Comparison of ENCODE assay signal across 20 cellular contexts in the genomic region with DNA sequence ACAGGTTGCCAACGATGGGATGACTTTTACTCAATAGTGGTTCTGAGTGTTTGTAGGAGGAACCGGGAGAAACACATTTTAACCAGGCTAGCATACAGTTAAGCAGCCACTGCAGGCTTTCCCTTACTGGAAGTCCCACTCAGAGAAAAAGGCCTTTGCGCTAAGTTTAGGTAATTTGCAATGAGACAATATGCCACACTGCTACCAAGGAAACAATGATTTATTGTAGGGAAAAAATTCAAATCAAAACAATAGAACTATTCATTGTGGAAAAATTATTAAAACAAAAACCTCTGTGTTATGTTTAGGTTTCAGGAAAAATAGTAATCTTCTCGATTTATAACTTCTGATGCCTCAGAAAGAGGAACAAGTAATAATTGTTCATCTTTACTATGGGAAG. TPM values are rescaled to one million over a fixed set of nuclear protein-coding genes. Genes with fewer than 3 reads are reported as not detected.
DNase-seq lines count a peak whose midpoint lies in the region; ATAC-seq, FAIRE-seq and TF ChIP-seq lines count a peak whose summit lies in the region.
"Had no signal": no experiment of that assay in that cellular context is flagged by ENCODE, and none has a peak within 500 bp of the region (broad histone marks: within the 10 kb centered on the region; RNA-seq: fewer than 3 reads in every experiment).

No MANE protein-coding gene starts in this region.

- TF ChIP-seq CTCF in body of pancreas (IDR thresholded peaks at IDR 0.05): no peak
- TF ChIP-seq CTCF in tibial artery (IDR thresholded peaks at IDR 0.05): no peak
- no peak for TF ChIP-seq CTCF in hepatocyte (IDR thresholded peaks at IDR 0.05; ENCODE audit: poor library complexity)

- H3K4me3 ChIP-seq in body of pancreas (no peak overlapping the region), tibial artery (no peak overlapping the region), hepatocyte (no peak overlapping the region)
- H3K4me3 ChIP-seq: BLaER1, SK-N-MC had no signal

- no peak overlapping the region for H2AFZ ChIP-seq in hepatocyte

- no peaks in the 10 kb centered on the region for H4K20me1 ChIP-seq in hepatocyte (ENCODE audit: insufficient read depth, poor library complexity, severe bottlenecking)
- H4K20me1 ChIP-seq: BLaER1 had no signal

- H3K27me3 ChIP-seq in body of pancreas (no peaks in the 10 kb centered on the region), tibial artery (no peaks in the 10 kb centered on the region), hepatocyte (no peaks in the 10 kb centered on the region)
- H3K27me3 ChIP-seq: BLaER1 had no signal

- TF ChIP-seq POLR2A in body of pancreas (IDR thresholded peaks at IDR 0.05): no peak
- no peak for TF ChIP-seq POLR2A in GM12892 (IDR thresholded peaks at IDR 0.05; ENCODE audit: low read depth, low read length)

- peak; percentile 48 for DNase-seq in Ammon's horn (ENCODE audit: low spot score)
- DNase-seq in body of pancreas: no peak
- peak; percentile 77 for DNase-seq in foreskin melanocyte
- peak; percentile 49 for DNase-seq in midbrain (lab: John Stamatoyannopoulos, UW)
- no peak for DNase-seq in tibial artery
- no peak for DNase-seq in hepatocyte (ENCODE audit: low spot score)
- no peak for DNase-seq in AG08395 (ENCODE audit: low spot score)
- DNase-seq in GM12892 (ENCODE audit: insufficient read length): no peak
- DNase-seq: 8988T; CD4-positive, alpha-beta memory T cell; H9; Karpas-422; MM.1S; NCI-H1105; NCI-H2081; NCI-H446 treated with DMSO at 0.1 percent for 48 hours; NK-92 treated with Interleukin-12 subunit alpha and Interleukin-12 subunit beta, amount 100 ng/mL, for 24 hours; Right ventricle myocardium superior had no signal

- FAIRE-seq in GM12892 (lab: Jason Lieb, UNC): no peak

- H3K4me1 ChIP-seq in body of pancreas (no peaks in the 10 kb centered on the region), tibial artery (no peaks in the 10 kb centered on the region), hepatocyte (ENCODE audit: insufficient read depth) (no peaks in the 10 kb centered on the region)
- H3K4me1 ChIP-seq: BLaER1 had no signal

- H3K79me2 ChIP-seq in hepatocyte: no peaks in the 10 kb centered on the region

- H3K36me3 ChIP-seq in body of pancreas (replicated peaks in 1 of 2; ENCODE audit: insufficient read depth in 1 of 2, low read depth in 2 of 2) (no peaks in the 10 kb centered on the region), tibial artery (no peaks in the 10 kb centered on the region), hepatocyte (replicated peaks; ENCODE audit: insufficient read depth, low read depth) (no peaks in the 10 kb centered on the region)
- H3K36me3 ChIP-seq: BLaER1 had no signal

- 45% methylated on average over 4 of the region's 4 CpGs for WGBS in body of pancreas, 2 donors
- 77% methylated on average over 4 of the region's 4 CpGs for WGBS in hepatocyte (ENCODE audit: low lambda C conversion rate, missing lambda C conversion rate)

- H3K9me3 ChIP-seq in body of pancreas: peaks cover 0 to 6% (median 0%) of the 10 kb centered on the region in 3 donors
- H3K9me3 ChIP-seq in tibial artery: no peaks in the 10 kb centered on the region
- H3K9me3 ChIP-seq in hepatocyte (ENCODE audit: low read depth): no peaks in the 10 kb centered on the region
- H3K9me3 ChIP-seq: BLaER1 had no signal

- no peaks in the 10 kb centered on the region for H3K9me2 ChIP-seq in hepatocyte (replicated peaks; ENCODE audit: insufficient read depth)

- ATAC-seq in body of pancreas: peak; percentile 52

- intact Hi-C loops in body of pancreas (cut with DNase I) (no loop called here), tibial artery (cut with DNase I; ENCODE audit: low total_unique reads) (loop anchor here (5.0 kb wide), 1 partner anchor 320 kb away; no protein-coding TSS in a partner anchor)

- no peak overlapping the region for H3K4me2 ChIP-seq in hepatocyte
- H3K4me2 ChIP-seq: BLaER1 had no signal

- H3K27ac ChIP-seq in body of pancreas (peak overlapping the region in 2 of 4 donors; percentile 27 to 54), tibial artery (no peak overlapping the region), hepatocyte (no peak overlapping the region)
- H3K27ac ChIP-seq: BLaER1, SK-N-MC had no signal

RNA-seq across cellular contexts. Expression of gene CR2, which starts 51.4 kb away (rescaled TPM):
- total RNA-seq in body of pancreas: not detected
- total RNA-seq in hepatocyte: 0.17 and 0.36 TPM in 2 replicates
- 0.50 TPM in 1 of 2 replicates, not detected in the other for polyA plus RNA-seq in hepatocyte
- polyA plus RNA-seq in GM12892 (2012; ENCODE audit: missing spikeins): 90.6 TPM
- total RNA-seq: Right ventricle myocardium superior had no signal

Comparison
In these comparisons a context has a peak if more than half of its experiments do, and no peak if none do; other contexts are left out.
1. DNase-seq: peak in Ammon's horn (single experiment), foreskin melanocyte (single experiment) and midbrain (single experiment); none in body of pancreas (0 of 4), tibial artery (0 of 2), hepatocyte (single experiment), AG08395 (single experiment) and GM12892 (single experiment).